8 cellular contexts compared by ENCODE assay signal in genomic region chr3:24493951-24494615, GRCh38. TPM values are rescaled to one million over a fixed set of nuclear protein-coding genes. Genes with fewer than 3 reads are reported as not detected.
DNase-seq lines count a peak whose midpoint lies in the region; ATAC-seq, FAIRE-seq and TF ChIP-seq lines count a peak whose summit lies in the region.

No MANE protein-coding gene starts in this region.

- no TSS peak for BruUV-seq in Caco-2 (replicated peaks; lab: Mats Ljungman, UMichigan)
- BruUV-seq in endothelial cell of umbilical vein (replicated peaks; lab: Mats Ljungman, UMichigan) = no TSS peak

- peak overlapping the region; percentile 35 for H2AFZ ChIP-seq in endothelial cell of umbilical vein (ENCODE audit: low read depth, low read length)

- H3K9ac ChIP-seq in endothelial cell of umbilical vein (replicated peaks; ENCODE audit: extremely low read depth, insufficient read depth, low read length) = no peak overlapping the region

- no peaks in the 10 kb centered on the region for H3K9me3 ChIP-seq in Caco-2
- no peaks in the 10 kb centered on the region for H3K9me3 ChIP-seq in endothelial cell of umbilical vein (replicated peaks; ENCODE audit: control insufficient read depth, insufficient read depth, low read length)
- H3K9me3 ChIP-seq in tibial artery = no peaks in the 10 kb centered on the region

- no peaks in the 10 kb centered on the region for H3K9me1 ChIP-seq in endothelial cell of umbilical vein (replicated peaks; ENCODE audit: control insufficient read depth, extremely low read depth, insufficient read depth, low read length)

- H3K4me3 ChIP-seq in Caco-2 (ENCODE audit: low read depth, low read length) (peak overlapping the region; percentile 88), endothelial cell of umbilical vein (replicated peaks in 1 of 3; ENCODE audit: insufficient read depth in 1 of 3, low read depth in 1 of 3, low read length in 3 of 3) (peak overlapping the region; percentile 37 to 67 (median 56)), tibial artery (peak overlapping the region; percentile 65 to 88)

- H3K27me3 ChIP-seq in Caco-2 (replicated peaks; ENCODE audit: control insufficient read depth, insufficient read depth, low read length) = no peaks in the 10 kb centered on the region
- peaks cover 25 to 32% of the 10 kb centered on the region in 2 experiments for H3K27me3 ChIP-seq in endothelial cell of umbilical vein (ENCODE audit: control insufficient read depth in 2 of 2, insufficient read depth in 2 of 2, low read length in 2 of 2)
- H3K27me3 ChIP-seq in tibial artery = no peaks in the 10 kb centered on the region

- H3K4me2 ChIP-seq in endothelial cell of umbilical vein (ENCODE audit: insufficient read depth, low read length) = peak overlapping the region; percentile 62

- H3K4me3 Mint-ChIP-seq in Caco-2 (ENCODE audit: unreplicated experiment) = peak overlapping the region; percentile 95
- peak overlapping the region in 2 of 5 donors; percentile 50 to 55 for H3K4me3 Mint-ChIP-seq in immature natural killer cell

- FAIRE-seq in endothelial cell of umbilical vein (lab: Jason Lieb, UNC) = no peak

- H3K27me3 Mint-ChIP-seq in Caco-2 (ENCODE audit: insufficient read depth, unreplicated experiment) = no peaks in the 10 kb centered on the region
- H3K27me3 Mint-ChIP-seq in immature natural killer cell (ENCODE audit: low read depth in 3 of 3) = peaks cover 2 to 27% (median 4%) of the 10 kb centered on the region in 3 donors

- peak overlapping the region; percentile 91 for H3K27ac Mint-ChIP-seq in Caco-2 (ENCODE audit: unreplicated experiment)
- no peak overlapping the region for H3K27ac Mint-ChIP-seq in immature natural killer cell

- H3K4me1 Mint-ChIP-seq in Caco-2 (ENCODE audit: low read depth, unreplicated experiment) (no peaks in the 10 kb centered on the region), immature natural killer cell (peaks cover 1 to 6% of the 10 kb centered on the region in 2 donors)

- H3K36me3 ChIP-seq in Caco-2 (ENCODE audit: control insufficient read depth, insufficient read depth, low read length) = no peaks in the 10 kb centered on the region
- no peaks in the 10 kb centered on the region for H3K36me3 ChIP-seq in endothelial cell of umbilical vein (ENCODE audit: control insufficient read depth in 2 of 2, extremely low read depth in 1 of 2, insufficient read depth in 2 of 2, low read length in 2 of 2)
- H3K36me3 ChIP-seq in tibial artery = no peaks in the 10 kb centered on the region

- H3K4me1 ChIP-seq in Caco-2 (peaks cover 10% of the 10 kb centered on the region), endothelial cell of umbilical vein (ENCODE audit: control insufficient read depth, extremely low read depth, insufficient read depth, low read length) (peaks cover 12% of the 10 kb centered on the region), tibial artery (peaks cover 0 to 61% (median 33%) of the 10 kb centered on the region in 4 donors)

- H3K36me3 Mint-ChIP-seq in Caco-2 (ENCODE audit: insufficient read depth, unreplicated experiment) (peaks cover 17% of the 10 kb centered on the region), immature natural killer cell (peaks cover 0 to 3% (median 0%) of the 10 kb centered on the region in 3 donors)

- no peaks in the 10 kb centered on the region for H3K9me3 Mint-ChIP-seq in Caco-2 (ENCODE audit: unreplicated experiment)
- H3K9me3 Mint-ChIP-seq in immature natural killer cell = peaks cover 0 to 11% (median 2%) of the 10 kb centered on the region in 6 donors

- DNase-seq in Caco-2 (peak; percentile 56 to 63), NCI-H82 treated with DMSO at 0.1 percent for 48 hours (lab: John Stamatoyannopoulos, UW; ENCODE audit: unreplicated experiment) (peak; percentile 12), endothelial cell of umbilical vein (ENCODE audit: low read depth, low spot score) (peak; percentile 20), medulla oblongata (ENCODE audit: extremely low spot score) (peak; percentile 79), tibial artery (peak; percentile 89 to 91), DMS79 treated with DMSO at 0.1 percent for 48 hours (lab: John Stamatoyannopoulos, UW) (no peak), immature natural killer cell (no peak)

- intact Hi-C loops in Caco-2 (cut with micrococcal nuclease; ENCODE audit: unreplicated experiment) (loop anchor here (2.0 kb wide), 1 partner anchor 189 kb away; no protein-coding TSS in a partner anchor), endothelial cell of umbilical vein (cut with micrococcal nuclease) (loop anchor here (1.0 to 2.0 kb wide), 3 partner anchors 27 to 495 kb away; no protein-coding TSS in a partner anchor), tibial artery (cut with DNase I; ENCODE audit: low total_unique reads) (loop anchor here (10.0 kb wide), 3 partner anchors 139 to 499 kb away; no protein-coding TSS in a partner anchor)

- H3K27ac ChIP-seq in endothelial cell of umbilical vein (ENCODE audit: insufficient read depth, low read depth, low read length) (no peak overlapping the region), tibial artery (peak overlapping the region; percentile 96 to 99)

- no peak for ATAC-seq in GM21390 (IDR thresholded peaks at IDR 0.05; ENCODE audit: unreplicated experiment)

- CTCF ChIA-PET in Caco-2 (lab: Charles Lee) = no interaction called here
- CTCF ChIA-PET in endothelial cell of umbilical vein (lab: Charles Lee) = interaction anchor here (1.0 to 4.1 kb wide), 6 partner anchors 9 to 308 kb away, joined by 3 to 33 read pairs (median 4); no protein-coding TSS in a partner anchor

- POLR2A ChIA-PET in Caco-2 (lab: Charles Lee) (no interaction called here), endothelial cell of umbilical vein (lab: Charles Lee) (no interaction called here)

- H3K79me2 ChIP-seq in endothelial cell of umbilical vein (ENCODE audit: control insufficient read depth, insufficient read depth, low read length) = no peaks in the 10 kb centered on the region

- no peaks in the 10 kb centered on the region for H4K20me1 ChIP-seq in endothelial cell of umbilical vein (replicated peaks; ENCODE audit: control insufficient read depth, extremely low read depth, insufficient read depth, low read length)

- dilution Hi-C loops in endothelial cell of umbilical vein (cut with MboI; ENCODE audit: extremely low pct_ligation_motif_present, low sequenced_read_pairs) = no loop called here

- TF ChIP-seq POLR2A in endothelial cell of umbilical vein (IDR thresholded peaks at IDR 0.05; ENCODE audit: low read depth, low read length) = no peak

- TF ChIP-seq CTCF in Caco-2 (IDR thresholded peaks at IDR 0.05; ENCODE audit: insufficient read depth in 1 of 2, low read depth in 1 of 2, low read length in 1 of 2, severe bottlenecking in 1 of 2, unreplicated experiment in 1 of 2) (peak in 1 of 2 experiments; percentile 17), endothelial cell of umbilical vein (IDR thresholded peaks at IDR 0.05; ENCODE audit: extremely low read depth in 1 of 2, insufficient read depth in 1 of 2, low read depth in 1 of 2, low read length in 2 of 2) (no peak), tibial artery (IDR thresholded peaks at IDR 0.05) (peak; percentile 16 to 25)

TF ChIP-seq in endothelial cell of umbilical vein, 7 proteins besides CTCF, POLR2A, EP300 and RAD21:
- TF ChIP-seq EZH2 (IDR thresholded peaks at IDR 0.05; ENCODE audit: borderline replicate concordance, low read depth, low read length, severe bottlenecking) = peak; percentile 68
- TF ChIP-seq MAX (IDR thresholded peaks at IDR 0.05; ENCODE audit: insufficient read depth, insufficient read length) = no peak

RNA-seq across cellular contexts. Expression of gene THRB, which starts 0.6 kb away (rescaled TPM):
- total RNA-seq in Caco-2 (2022) (17.5 and 19.4 TPM in 2 replicates), endothelial cell of umbilical vein (0.18 TPM in 1 of 2 replicates, not detected in the other)
- polyA plus RNA-seq in endothelial cell of umbilical vein (0.06 and 0.13 TPM in 2 replicates), immature natural killer cell (not detected)
- polyA plus RNA-seq in endothelial cell of umbilical vein (2011; cell fraction: cytosol; rRNA removed) = 0.04 TPM in 2 replicates
- 0.04 and 0.11 TPM in 2 replicates for polyA plus RNA-seq in endothelial cell of umbilical vein (2011; cell fraction: nucleus; rRNA removed)
- 0.08 and 0.17 TPM in 2 replicates for polyA plus RNA-seq in endothelial cell of umbilical vein (2012)
- polyA minus RNA-seq in endothelial cell of umbilical vein = 0.25 and 0.41 TPM in 2 replicates
- 2.7 TPM for polyA minus RNA-seq in endothelial cell of umbilical vein (2011; cell fraction: cytosol; rRNA and poly(A)+ RNA removed)
- 0.14 and 0.19 TPM in 2 replicates for polyA minus RNA-seq in endothelial cell of umbilical vein (2011; cell fraction: nucleus; rRNA and poly(A)+ RNA removed)

Comparison
In these comparisons a context has a peak if more than half of its experiments do, and no peak if none do; other contexts are left out.
1. DNase-seq: peak in Caco-2 (2 of 2), NCI-H82 treated with DMSO at 0.1 percent for 48 hours (single experiment), endothelial cell of umbilical vein (single experiment), medulla oblongata (single experiment) and tibial artery (2 of 2); none in DMS79 treated with DMSO at 0.1 percent for 48 hours (single experiment) and immature natural killer cell (0 of 3).
2. CTCF ChIP-seq: peak in tibial artery (2 of 2); none in endothelial cell of umbilical vein (0 of 2).
3. RNA of gene THRB, which starts 0.6 kb away (total RNA-seq): 17.5 to 19.4 TPM in Caco-2; 0.18 TPM in endothelial cell of umbilical vein; every median in the first group is over 10 times any median in the second.
4. Peak in every context shown above with its lines, with median percentiles within 50 percentile points of each other: H3K4me3 ChIP-seq.